In genomic region chr21:45397381-45397780, GRCh38 we compare ENCODE assay signal across 2 cellular contexts.
TF ChIP-seq lines count a peak whose summit lies in the region.

No MANE protein-coding gene starts in this region.

TF ChIP-seq in HepG2, 621 proteins besides CTCF, POLR2A, EP300 and RAD21:
- TF ChIP-seq ZBTB26 (CRISPR knock-in tag; IDR thresholded peaks at IDR 0.05; ENCODE audit: borderline replicate concordance) (no peak), CBX2 (IDR thresholded peaks at IDR 0.05; ENCODE audit: low read depth, low read length) (0 out of 2 replicates have a peak, but pooled peaks have one; percentile 78), CBX2 (CRISPR knock-in tag; IDR thresholded peaks at IDR 0.05; ENCODE audit: low read depth) (no peak)
- TF ChIP-seq, protein P1, sequence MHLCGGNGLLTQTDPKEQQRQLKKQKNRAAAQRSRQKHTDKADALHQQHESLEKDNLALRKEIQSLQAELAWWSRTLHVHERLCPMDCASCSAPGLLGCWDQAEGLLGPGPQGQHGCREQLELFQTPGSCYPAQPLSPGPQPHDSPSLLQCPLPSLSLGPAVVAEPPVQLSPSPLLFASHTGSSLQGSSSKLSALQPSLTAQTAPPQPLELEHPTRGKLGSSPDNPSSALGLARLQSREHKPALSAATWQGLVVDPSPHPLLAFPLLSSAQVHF (CRISPR knock-in tag; IDR thresholded peaks at IDR 0.05), result no peak

TF ChIP-seq in K562, 482 proteins besides CTCF, POLR2A, EP300 and RAD21:
- TF ChIP-seq TCF7L2 (IDR thresholded peaks at IDR 0.05; ENCODE audit: low read depth, low read length) (no peak), ZFP36 (IDR thresholded peaks at IDR 0.05; ENCODE audit: low read depth, low read length, partially characterized antibody) (peak; percentile 17), CBX8 (IDR thresholded peaks at IDR 0.05; ENCODE audit: borderline replicate concordance, extremely low read depth, low read depth, low read length, poor library complexity, severe bottlenecking) (peak; percentile 73), ZSCAN32 (CRISPR knock-in tag; IDR thresholded peaks at IDR 0.05) (no peak), NR2C2 (CRISPR knock-in tag; IDR thresholded peaks at IDR 0.05) (no peak), NR2C2 (tag; IDR thresholded peaks at IDR 0.05) (no peak), MBD1 (CRISPR knock-in tag; IDR thresholded peaks at IDR 0.05) (no peak), NFXL1 (CRISPR knock-in tag; IDR thresholded peaks at IDR 0.05) (no peak), NFIX (CRISPR knock-in tag; IDR thresholded peaks at IDR 0.05; ENCODE audit: low read depth) (no peak), CBX3 (IDR thresholded peaks at IDR 0.05; ENCODE audit: borderline replicate concordance in 1 of 2, low read length in 2 of 2) (no peak), HMG20A (CRISPR knock-in tag; conservative IDR thresholded peaks at IDR 0.05) (no peak), ETV6 (IDR thresholded peaks at IDR 0.05; ENCODE audit: borderline replicate concordance in 1 of 2, low read depth in 2 of 2, low read length in 1 of 2) (no peak), ETV6 (CRISPR knock-in tag; IDR thresholded peaks at IDR 0.05; ENCODE audit: borderline replicate concordance) (no peak), GABPB2 (CRISPR knock-in tag; conservative IDR thresholded peaks at IDR 0.05) (no peak)
